1 cellular context compared by ENCODE assay signal in the genomic region with DNA sequence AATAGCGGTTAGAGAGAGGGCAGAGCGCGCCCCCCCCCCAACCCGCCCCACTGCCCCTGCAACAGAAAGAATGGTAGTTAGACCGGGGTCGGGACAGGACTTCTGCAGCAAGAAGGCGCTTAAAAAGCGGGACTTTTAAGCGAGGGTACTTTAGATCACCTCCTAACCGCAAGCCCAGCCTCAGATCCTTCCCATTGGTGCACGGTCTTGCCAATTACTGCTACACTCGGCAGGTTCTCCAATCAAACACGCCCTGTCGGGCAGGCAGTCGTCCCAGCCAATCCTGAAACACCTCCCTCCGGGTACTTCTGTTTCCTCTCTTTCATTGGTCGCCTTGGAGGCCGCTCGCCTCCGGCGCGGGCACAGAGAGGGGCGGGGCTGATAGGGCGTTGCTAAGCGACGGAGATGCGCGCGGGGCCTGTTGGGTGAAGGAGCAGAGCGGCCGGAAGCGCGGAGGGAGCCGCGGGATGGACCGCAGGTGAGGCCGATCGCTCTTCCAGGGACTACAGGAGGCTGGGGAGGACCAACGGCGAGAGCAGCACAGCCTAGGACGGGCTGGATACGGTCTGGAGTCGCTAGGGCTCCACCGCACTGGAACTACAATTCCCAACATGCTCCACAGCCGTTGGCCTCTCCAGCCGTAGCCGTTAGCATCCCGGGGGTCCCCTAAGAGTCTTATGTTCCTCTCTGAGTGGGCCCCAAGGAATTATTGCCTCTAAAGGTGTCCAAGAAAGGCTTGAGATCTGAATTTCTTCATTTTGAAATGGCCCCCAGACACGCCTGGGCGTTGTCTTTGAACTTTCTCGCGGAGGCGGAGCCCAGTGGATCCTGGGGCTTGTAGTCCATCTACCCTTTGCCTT.
TF ChIP-seq lines count a peak whose summit lies in the region.

A gene (plus strand): TSS at position 428 of the 860 bp plus-strand sequence. CDS start 40 bp downstream, at position 468.

TF ChIP-seq in HepG2, 621 proteins besides CTCF, POLR2A, EP300 and RAD21 (continued from another document and continues in another):
- TF ChIP-seq, protein P1, sequence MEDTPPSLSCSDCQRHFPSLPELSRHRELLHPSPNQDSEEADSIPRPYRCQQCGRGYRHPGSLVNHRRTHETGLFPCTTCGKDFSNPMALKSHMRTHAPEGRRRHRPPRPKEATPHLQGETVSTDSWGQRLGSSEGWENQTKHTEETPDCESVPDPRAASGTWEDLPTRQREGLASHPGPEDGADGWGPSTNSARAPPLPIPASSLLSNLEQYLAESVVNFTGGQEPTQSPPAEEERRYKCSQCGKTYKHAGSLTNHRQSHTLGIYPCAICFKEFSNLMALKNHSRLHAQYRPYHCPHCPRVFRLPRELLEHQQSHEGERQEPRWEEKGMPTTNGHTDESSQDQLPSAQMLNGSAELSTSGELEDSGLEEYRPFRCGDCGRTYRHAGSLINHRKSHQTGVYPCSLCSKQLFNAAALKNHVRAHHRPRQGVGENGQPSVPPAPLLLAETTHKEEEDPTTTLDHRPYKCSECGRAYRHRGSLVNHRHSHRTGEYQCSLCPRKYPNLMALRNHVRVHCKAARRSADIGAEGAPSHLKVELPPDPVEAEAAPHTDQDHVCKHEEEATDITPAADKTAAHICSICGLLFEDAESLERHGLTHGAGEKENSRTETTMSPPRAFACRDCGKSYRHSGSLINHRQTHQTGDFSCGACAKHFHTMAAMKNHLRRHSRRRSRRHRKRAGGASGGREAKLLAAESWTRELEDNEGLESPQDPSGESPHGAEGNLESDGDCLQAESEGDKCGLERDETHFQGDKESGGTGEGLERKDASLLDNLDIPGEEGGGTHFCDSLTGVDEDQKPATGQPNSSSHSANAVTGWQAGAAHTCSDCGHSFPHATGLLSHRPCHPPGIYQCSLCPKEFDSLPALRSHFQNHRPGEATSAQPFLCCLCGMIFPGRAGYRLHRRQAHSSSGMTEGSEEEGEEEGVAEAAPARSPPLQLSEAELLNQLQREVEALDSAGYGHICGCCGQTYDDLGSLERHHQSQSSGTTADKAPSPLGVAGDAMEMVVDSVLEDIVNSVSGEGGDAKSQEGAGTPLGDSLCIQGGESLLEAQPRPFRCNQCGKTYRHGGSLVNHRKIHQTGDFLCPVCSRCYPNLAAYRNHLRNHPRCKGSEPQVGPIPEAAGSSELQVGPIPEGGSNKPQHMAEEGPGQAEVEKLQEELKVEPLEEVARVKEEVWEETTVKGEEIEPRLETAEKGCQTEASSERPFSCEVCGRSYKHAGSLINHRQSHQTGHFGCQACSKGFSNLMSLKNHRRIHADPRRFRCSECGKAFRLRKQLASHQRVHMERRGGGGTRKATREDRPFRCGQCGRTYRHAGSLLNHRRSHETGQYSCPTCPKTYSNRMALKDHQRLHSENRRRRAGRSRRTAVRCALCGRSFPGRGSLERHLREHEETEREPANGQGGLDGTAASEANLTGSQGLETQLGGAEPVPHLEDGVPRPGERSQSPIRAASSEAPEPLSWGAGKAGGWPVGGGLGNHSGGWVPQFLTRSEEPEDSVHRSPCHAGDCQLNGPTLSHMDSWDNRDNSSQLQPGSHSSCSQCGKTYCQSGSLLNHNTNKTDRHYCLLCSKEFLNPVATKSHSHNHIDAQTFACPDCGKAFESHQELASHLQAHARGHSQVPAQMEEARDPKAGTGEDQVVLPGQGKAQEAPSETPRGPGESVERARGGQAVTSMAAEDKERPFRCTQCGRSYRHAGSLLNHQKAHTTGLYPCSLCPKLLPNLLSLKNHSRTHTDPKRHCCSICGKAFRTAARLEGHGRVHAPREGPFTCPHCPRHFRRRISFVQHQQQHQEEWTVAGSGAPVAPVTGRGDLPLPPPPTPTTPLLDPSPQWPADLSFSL (CRISPR knock-in tag; IDR thresholded peaks at IDR 0.05) = no peak
- no peak for TF ChIP-seq AGO2 (optimal IDR thresholded peaks at IDR 0.05; ENCODE audit: low read depth, low read length)
- TF ChIP-seq, protein P2, sequence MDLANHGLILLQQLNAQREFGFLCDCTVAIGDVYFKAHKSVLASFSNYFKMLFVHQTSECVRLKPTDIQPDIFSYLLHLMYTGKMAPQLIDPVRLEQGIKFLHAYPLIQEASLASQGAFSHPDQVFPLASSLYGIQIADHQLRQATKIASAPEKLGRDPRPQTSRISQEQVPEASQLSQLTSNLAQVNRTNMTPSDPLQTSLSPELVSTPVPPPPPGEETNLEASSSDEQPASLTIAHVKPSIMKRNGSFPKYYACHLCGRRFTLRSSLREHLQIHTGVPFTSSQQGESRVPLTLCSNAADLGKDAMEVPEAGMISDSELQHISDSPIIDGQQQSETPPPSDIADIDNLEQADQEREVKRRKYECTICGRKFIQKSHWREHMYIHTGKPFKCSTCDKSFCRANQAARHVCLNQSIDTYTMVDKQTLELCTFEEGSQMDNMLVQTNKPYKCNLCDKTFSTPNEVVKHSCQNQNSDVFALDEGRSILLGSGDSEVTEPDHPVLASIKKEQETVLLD (CRISPR knock-in tag; IDR thresholded peaks at IDR 0.05; ENCODE audit: low read depth) = no peak
- TF ChIP-seq ZNF713 (CRISPR knock-in tag; IDR thresholded peaks at IDR 0.05) = no peak
- no peak for TF ChIP-seq ATM (IDR thresholded peaks at IDR 0.05; ENCODE audit: borderline replicate concordance)
- TF ChIP-seq GFI1 (CRISPR knock-in tag; IDR thresholded peaks at IDR 0.05; ENCODE audit: borderline replicate concordance) = no peak
- TF ChIP-seq, protein P3, sequence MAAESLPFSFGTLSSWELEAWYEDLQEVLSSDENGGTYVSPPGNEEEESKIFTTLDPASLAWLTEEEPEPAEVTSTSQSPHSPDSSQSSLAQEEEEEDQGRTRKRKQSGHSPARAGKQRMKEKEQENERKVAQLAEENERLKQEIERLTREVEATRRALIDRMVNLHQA (CRISPR knock-in tag; IDR thresholded peaks at IDR 0.05) = no peak
- TF ChIP-seq, protein P4, sequence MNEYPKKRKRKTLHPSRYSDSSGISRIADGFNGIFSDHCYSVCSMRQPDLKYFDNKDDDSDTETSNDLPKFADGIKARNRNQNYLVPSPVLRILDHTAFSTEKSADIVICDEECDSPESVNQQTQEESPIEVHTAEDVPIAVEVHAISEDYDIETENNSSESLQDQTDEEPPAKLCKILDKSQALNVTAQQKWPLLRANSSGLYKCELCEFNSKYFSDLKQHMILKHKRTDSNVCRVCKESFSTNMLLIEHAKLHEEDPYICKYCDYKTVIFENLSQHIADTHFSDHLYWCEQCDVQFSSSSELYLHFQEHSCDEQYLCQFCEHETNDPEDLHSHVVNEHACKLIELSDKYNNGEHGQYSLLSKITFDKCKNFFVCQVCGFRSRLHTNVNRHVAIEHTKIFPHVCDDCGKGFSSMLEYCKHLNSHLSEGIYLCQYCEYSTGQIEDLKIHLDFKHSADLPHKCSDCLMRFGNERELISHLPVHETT (CRISPR knock-in tag; conservative IDR thresholded peaks at IDR 0.05) = no peak
- no peak for TF ChIP-seq ARHGAP35 (CRISPR knock-in tag; IDR thresholded peaks at IDR 0.05; ENCODE audit: borderline replicate concordance)
- peak; percentile 64 for TF ChIP-seq RFXAP (CRISPR knock-in tag; IDR thresholded peaks at IDR 0.05; ENCODE audit: borderline replicate concordance)
- peak; percentile 58 for TF ChIP-seq PHF20 (CRISPR knock-in tag; IDR thresholded peaks at IDR 0.05)
- no peak for TF ChIP-seq ZFP36L2 (CRISPR knock-in tag; IDR thresholded peaks at IDR 0.05)
- TF ChIP-seq, protein P5, sequence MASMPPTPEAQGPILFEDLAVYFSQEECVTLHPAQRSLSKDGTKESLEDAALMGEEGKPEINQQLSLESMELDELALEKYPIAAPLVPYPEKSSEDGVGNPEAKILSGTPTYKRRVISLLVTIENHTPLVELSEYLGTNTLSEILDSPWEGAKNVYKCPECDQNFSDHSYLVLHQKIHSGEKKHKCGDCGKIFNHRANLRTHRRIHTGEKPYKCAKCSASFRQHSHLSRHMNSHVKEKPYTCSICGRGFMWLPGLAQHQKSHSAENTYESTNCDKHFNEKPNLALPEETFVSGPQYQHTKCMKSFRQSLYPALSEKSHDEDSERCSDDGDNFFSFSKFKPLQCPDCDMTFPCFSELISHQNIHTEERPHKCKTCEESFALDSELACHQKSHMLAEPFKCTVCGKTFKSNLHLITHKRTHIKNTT (CRISPR knock-in tag; IDR thresholded peaks at IDR 0.05) = 0 out of 2 replicates have a peak, but pooled peaks have one; percentile 71
- TF ChIP-seq FOXO1 (CRISPR knock-in tag; IDR thresholded peaks at IDR 0.05) = no peak
- no peak for TF ChIP-seq HHEX (CRISPR knock-in tag; IDR thresholded peaks at IDR 0.05)
- no peak; the same call in 1 of the 2 replicates for TF ChIP-seq ZBTB38 (CRISPR knock-in tag; IDR thresholded peaks at IDR 0.05)
- TF ChIP-seq ZNF549 (CRISPR knock-in tag; IDR thresholded peaks at IDR 0.05) = no peak
- TF ChIP-seq KAT2B (IDR thresholded peaks at IDR 0.05; ENCODE audit: borderline replicate concordance, low read depth, low read length) = no peak
- no peak for TF ChIP-seq ZNF235 (CRISPR knock-in tag; IDR thresholded peaks at IDR 0.05; ENCODE audit: borderline replicate concordance)
- TF ChIP-seq, protein P6, sequence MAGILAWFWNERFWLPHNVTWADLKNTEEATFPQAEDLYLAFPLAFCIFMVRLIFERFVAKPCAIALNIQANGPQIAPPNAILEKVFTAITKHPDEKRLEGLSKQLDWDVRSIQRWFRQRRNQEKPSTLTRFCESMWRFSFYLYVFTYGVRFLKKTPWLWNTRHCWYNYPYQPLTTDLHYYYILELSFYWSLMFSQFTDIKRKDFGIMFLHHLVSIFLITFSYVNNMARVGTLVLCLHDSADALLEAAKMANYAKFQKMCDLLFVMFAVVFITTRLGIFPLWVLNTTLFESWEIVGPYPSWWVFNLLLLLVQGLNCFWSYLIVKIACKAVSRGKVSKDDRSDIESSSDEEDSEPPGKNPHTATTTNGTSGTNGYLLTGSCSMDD (CRISPR knock-in tag; IDR thresholded peaks at IDR 0.05) = no peak
- TF ChIP-seq BCL6 (CRISPR knock-in tag; IDR thresholded peaks at IDR 0.05) = no peak
- no peak for TF ChIP-seq ZNF776 (CRISPR knock-in tag; IDR thresholded peaks at IDR 0.05)
- TF ChIP-seq ZNF382 (CRISPR knock-in tag; IDR thresholded peaks at IDR 0.05; ENCODE audit: borderline replicate concordance) = no peak
- TF ChIP-seq RARG (CRISPR knock-in tag; IDR thresholded peaks at IDR 0.05; ENCODE audit: low read depth) = no peak
- no peak for TF ChIP-seq ZNF431 (CRISPR knock-in tag; IDR thresholded peaks at IDR 0.05; ENCODE audit: borderline replicate concordance, low read depth)
- TF ChIP-seq, protein P7, sequence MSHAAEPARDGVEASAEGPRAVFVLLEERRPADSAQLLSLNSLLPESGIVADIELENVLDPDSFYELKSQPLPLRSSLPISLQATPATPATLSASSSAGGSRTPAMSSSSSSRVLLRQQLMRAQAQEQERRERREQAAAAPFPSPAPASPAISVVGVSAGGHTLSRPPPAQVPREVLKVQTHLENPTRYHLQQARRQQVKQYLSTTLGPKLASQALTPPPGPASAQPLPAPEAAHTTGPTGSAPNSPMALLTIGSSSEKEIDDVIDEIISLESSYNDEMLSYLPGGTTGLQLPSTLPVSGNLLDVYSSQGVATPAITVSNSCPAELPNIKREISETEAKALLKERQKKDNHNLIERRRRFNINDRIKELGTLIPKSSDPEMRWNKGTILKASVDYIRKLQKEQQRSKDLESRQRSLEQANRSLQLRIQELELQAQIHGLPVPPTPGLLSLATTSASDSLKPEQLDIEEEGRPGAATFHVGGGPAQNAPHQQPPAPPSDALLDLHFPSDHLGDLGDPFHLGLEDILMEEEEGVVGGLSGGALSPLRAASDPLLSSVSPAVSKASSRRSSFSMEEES (CRISPR knock-in tag; IDR thresholded peaks at IDR 0.05) = peak; percentile 18; the same call in 1 of the 2 replicates
- no peak for TF ChIP-seq ZNF816 (CRISPR knock-in tag; IDR thresholded peaks at IDR 0.05; ENCODE audit: borderline replicate concordance)
- 0 out of 2 replicates have a peak, but pooled peaks have one; percentile 10 for TF ChIP-seq GATAD2A (CRISPR knock-in tag; IDR thresholded peaks at IDR 0.05)
- TF ChIP-seq HNRNPLL (IDR thresholded peaks at IDR 0.05; ENCODE audit: low read depth, low read length, poor library complexity, severe bottlenecking) = peak; percentile 44
- TF ChIP-seq, protein P8, sequence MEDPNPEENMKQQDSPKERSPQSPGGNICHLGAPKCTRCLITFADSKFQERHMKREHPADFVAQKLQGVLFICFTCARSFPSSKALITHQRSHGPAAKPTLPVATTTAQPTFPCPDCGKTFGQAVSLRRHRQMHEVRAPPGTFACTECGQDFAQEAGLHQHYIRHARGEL (CRISPR knock-in tag; IDR thresholded peaks at IDR 0.05) = no peak
- TF ChIP-seq FOSL1 (CRISPR knock-in tag; IDR thresholded peaks at IDR 0.05; ENCODE audit: borderline replicate concordance) = no peak
- TF ChIP-seq CC2D1A (CRISPR knock-in tag; IDR thresholded peaks at IDR 0.05) = no peak
- no peak for TF ChIP-seq ZNF562 (CRISPR knock-in tag; IDR thresholded peaks at IDR 0.05; ENCODE audit: borderline replicate concordance)
- TF ChIP-seq RXRA (CRISPR knock-in tag; IDR thresholded peaks at IDR 0.05) = peak; percentile 29; the same call in 1 of the 2 replicates
- no peak; the same call in 1 of the 2 replicates for TF ChIP-seq SMYD3 (CRISPR knock-in tag; IDR thresholded peaks at IDR 0.05)
- TF ChIP-seq JDP2 (CRISPR knock-in tag; IDR thresholded peaks at IDR 0.05; ENCODE audit: borderline replicate concordance) = no peak
- TF ChIP-seq ZNF546 (CRISPR knock-in tag; conservative IDR thresholded peaks at IDR 0.05) = no peak
- TF ChIP-seq ONECUT2 (CRISPR knock-in tag; IDR thresholded peaks at IDR 0.05) = no peak
- no peak for TF ChIP-seq ZNF343 (CRISPR knock-in tag; IDR thresholded peaks at IDR 0.05)
- 0 out of 2 replicates have a peak, but pooled peaks have one; percentile 38 for TF ChIP-seq IRF2 (CRISPR knock-in tag; IDR thresholded peaks at IDR 0.05)
- peak; percentile 75; the same call in 1 of the 2 replicates for TF ChIP-seq ZNF891 (CRISPR knock-in tag; IDR thresholded peaks at IDR 0.05)
- 0 out of 2 replicates have a peak, but pooled peaks have one; percentile 29 for TF ChIP-seq ZNF367 (CRISPR knock-in tag; IDR thresholded peaks at IDR 0.05; ENCODE audit: borderline replicate concordance)
- TF ChIP-seq, protein P9, sequence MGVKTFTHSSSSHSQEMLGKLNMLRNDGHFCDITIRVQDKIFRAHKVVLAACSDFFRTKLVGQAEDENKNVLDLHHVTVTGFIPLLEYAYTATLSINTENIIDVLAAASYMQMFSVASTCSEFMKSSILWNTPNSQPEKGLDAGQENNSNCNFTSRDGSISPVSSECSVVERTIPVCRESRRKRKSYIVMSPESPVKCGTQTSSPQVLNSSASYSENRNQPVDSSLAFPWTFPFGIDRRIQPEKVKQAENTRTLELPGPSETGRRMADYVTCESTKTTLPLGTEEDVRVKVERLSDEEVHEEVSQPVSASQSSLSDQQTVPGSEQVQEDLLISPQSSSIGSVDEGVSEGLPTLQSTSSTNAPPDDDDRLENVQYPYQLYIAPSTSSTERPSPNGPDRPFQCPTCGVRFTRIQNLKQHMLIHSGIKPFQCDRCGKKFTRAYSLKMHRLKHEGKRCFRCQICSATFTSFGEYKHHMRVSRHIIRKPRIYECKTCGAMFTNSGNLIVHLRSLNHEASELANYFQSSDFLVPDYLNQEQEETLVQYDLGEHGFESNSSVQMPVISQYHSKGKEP (CRISPR knock-in tag; IDR thresholded peaks at IDR 0.05) = no peak
- no peak for TF ChIP-seq THYN1 (CRISPR knock-in tag; IDR thresholded peaks at IDR 0.05; ENCODE audit: borderline replicate concordance, low read depth)
- TF ChIP-seq MED8 (CRISPR knock-in tag; IDR thresholded peaks at IDR 0.05; ENCODE audit: insufficient replicate concordance) = no peak
- TF ChIP-seq SRSF4 (IDR thresholded peaks at IDR 0.05; ENCODE audit: low read depth, low read length, poor library complexity, severe bottlenecking) = no peak
- TF ChIP-seq ZNF232 (CRISPR knock-in tag; IDR thresholded peaks at IDR 0.05; ENCODE audit: borderline replicate concordance) = peak; percentile 80; the same call in 1 of the 2 replicates
- no peak for TF ChIP-seq ZNF335 (CRISPR knock-in tag; IDR thresholded peaks at IDR 0.05)
- TF ChIP-seq CHD4 (IDR thresholded peaks at IDR 0.05; ENCODE audit: borderline replicate concordance, low read length) = no peak
- TF ChIP-seq KAT8 (CRISPR knock-in tag; IDR thresholded peaks at IDR 0.05) = peak; percentile 55
- 0 out of 2 replicates have a peak, but pooled peaks have one; percentile 33 for TF ChIP-seq DR1 (CRISPR knock-in tag; IDR thresholded peaks at IDR 0.05)
